15 cellular contexts compared by ENCODE assay signal in the genomic region with DNA sequence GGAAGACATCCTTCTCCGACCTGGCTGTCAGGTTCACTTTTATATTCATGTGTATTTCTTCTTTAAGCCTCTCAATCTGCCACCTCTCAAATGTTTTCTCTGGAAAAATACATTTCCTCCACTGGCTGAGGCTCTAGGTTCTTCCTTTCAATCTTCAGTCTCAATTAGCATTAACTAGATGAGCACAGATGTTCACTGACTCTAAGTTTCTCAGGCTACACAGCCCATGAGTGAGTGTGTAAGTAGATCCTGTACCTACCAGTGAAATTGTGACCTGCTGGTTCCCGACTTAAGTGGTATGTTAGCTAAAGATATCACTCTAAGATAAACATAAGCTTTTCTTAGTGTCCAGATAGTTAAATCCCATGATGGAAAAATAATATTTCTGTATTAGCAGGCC.
DNase-seq lines count a peak whose midpoint lies in the region; ATAC-seq and TF ChIP-seq lines count a peak whose summit lies in the region.
"Had no signal": no experiment of that assay in that cellular context is flagged by ENCODE, and none has a peak within 500 bp of the region (broad histone marks: within the 10 kb centered on the region; RNA-seq: fewer than 3 reads in every experiment).

No MANE protein-coding gene starts in this region.

- intact Hi-C loops in esophagus muscularis mucosa (cut with DNase I) = no loop called here

- DNase-seq in NCI-H2171 treated with DMSO at 0.1 percent for 48 hours (lab: John Stamatoyannopoulos, UW) = peak; percentile 66
- DNase-seq in NCI-H2171 (lab: John Stamatoyannopoulos, UW) = no peak
- peak; percentile 31 for DNase-seq in NCI-H69 (lab: John Stamatoyannopoulos, UW)
- peak; percentile 24 for DNase-seq in esophagus muscularis mucosa (ENCODE audit: extremely low spot score)
- DNase-seq in thoracic aorta (ENCODE audit: low spot score) = no peak
- no peak for DNase-seq in germinal center (ENCODE audit: low spot score)
- DNase-seq in T1000 (lab: John Stamatoyannopoulos, UW) = no peak
- DNase-seq: KBM-7, NCI-H146, NCI-H2107, NCI-H774, Peyer's patch had no signal

- H3K27me3 ChIP-seq in esophagus muscularis mucosa = no peaks in the 10 kb centered on the region
- H3K27me3 ChIP-seq in thoracic aorta (replicated peaks; ENCODE audit: insufficient read depth) = no peaks in the 10 kb centered on the region
- H3K27me3 ChIP-seq: Peyer's patch had no signal

- no peak overlapping the region for H3K4me3 ChIP-seq in esophagus muscularis mucosa
- no peak overlapping the region for H3K4me3 ChIP-seq in thoracic aorta
- H3K4me3 ChIP-seq: Peyer's patch had no signal

- peaks cover 0 to 6% (median 0%) of the 10 kb centered on the region in 4 donors for H3K9me3 ChIP-seq in esophagus muscularis mucosa
- H3K9me3 ChIP-seq in thoracic aorta = no peaks in the 10 kb centered on the region
- H3K9me3 ChIP-seq: Peyer's patch had no signal

- H3K4me1 ChIP-seq in esophagus muscularis mucosa (peaks cover 26 to 48% (median 38%) of the 10 kb centered on the region in 4 donors), thoracic aorta (ENCODE audit: control insufficient read depth in 1 of 2, low read depth in 2 of 2) (peaks cover 28 to 47% of the 10 kb centered on the region in 2 donors)

- H3K36me3 ChIP-seq in esophagus muscularis mucosa (no peaks in the 10 kb centered on the region), thoracic aorta (no peaks in the 10 kb centered on the region)
- H3K36me3 ChIP-seq: Peyer's patch had no signal

- no peak for TF ChIP-seq POLR2A in esophagus muscularis mucosa (IDR thresholded peaks at IDR 0.05; ENCODE audit: low read depth)

- TF ChIP-seq CTCF in esophagus muscularis mucosa (IDR thresholded peaks at IDR 0.05) = no peak
- TF ChIP-seq CTCF in thoracic aorta (IDR thresholded peaks at IDR 0.05) = no peak

- no peak for TF ChIP-seq EP300 in esophagus muscularis mucosa (IDR thresholded peaks at IDR 0.05)

- ATAC-seq in thoracic aorta (ENCODE audit: insufficient number of reproducible peaks, low FRiP score, low read depth) (no peak), GM19324 (IDR thresholded peaks at IDR 0.05; ENCODE audit: low FRiP score, unreplicated experiment) (no peak)

- H3K27ac ChIP-seq in esophagus muscularis mucosa (replicated peaks in 1 of 4) = peak overlapping the region; percentile 49 to 83 (median 78)
- peak overlapping the region; percentile 51 to 81 for H3K27ac ChIP-seq in thoracic aorta
- H3K27ac ChIP-seq: 22Rv1, HL-60, Peyer's patch had no signal

- 64% methylated on average over 2 of the region's 2 CpGs for WGBS in esophagus muscularis mucosa

Comparison
In these comparisons a context has a peak if more than half of its experiments do, and no peak if none do; other contexts are left out.
1. DNase-seq: peak in NCI-H2171 treated with DMSO at 0.1 percent for 48 hours (single experiment), NCI-H69 (single experiment) and esophagus muscularis mucosa (single experiment); none in NCI-H2171 (single experiment), thoracic aorta (single experiment), germinal center (single experiment) and T1000 (single experiment).